In genomic region chr1:65417729-65418128, GRCh38 we compare ENCODE assay signal across 29 cellular contexts. TPM values are rescaled to one million over a fixed set of nuclear protein-coding genes. Genes with fewer than 3 reads are reported as not detected.
DNase-seq lines count a peak whose midpoint lies in the region; ATAC-seq, FAIRE-seq and TF ChIP-seq lines count a peak whose summit lies in the region.
"Had no signal": no experiment of that assay in that cellular context is flagged by ENCODE, and none has a peak within 500 bp of the region (broad histone marks: within the 10 kb centered on the region; RNA-seq: fewer than 3 reads in every experiment).

No MANE protein-coding gene starts in this region.

- no peaks in the 10 kb centered on the region for H3K27me3 ChIP-seq in bronchial epithelial cell (ENCODE audit: control insufficient read depth, insufficient read depth, low read length)
- H3K27me3 ChIP-seq: left lung, stomach, tibial nerve had no signal

- no peak overlapping the region for H3K27ac Mint-ChIP-seq in activated CD4-positive, alpha-beta T cell treated with anti-CD3 and anti-CD28 coated beads, Interleukin-2, amount 10 ng/mL, durations not matched to agents 7 days and 5 days
- H3K27ac Mint-ChIP-seq in CD14-positive monocyte: no peak overlapping the region
- H3K27ac Mint-ChIP-seq: B cell, naive B cell had no signal

- TF ChIP-seq RAD21 in A549 (conservative IDR thresholded peaks at IDR 0.05 in 1 of 2, IDR thresholded peaks at IDR 0.05 in 1 of 2): no peak

- no peak for FAIRE-seq in A549 (lab: Jason Lieb, UNC)
- no peak for FAIRE-seq in bronchial epithelial cell (lab: Jason Lieb, UNC)
- FAIRE-seq: A204.1, GM18507 had no signal

- H3K36me3 Mint-ChIP-seq in activated CD4-positive, alpha-beta T cell treated with anti-CD3 and anti-CD28 coated beads, Interleukin-2, amount 10 ng/mL, durations not matched to agents 7 days and 5 days (ENCODE audit: low read depth): no peaks in the 10 kb centered on the region
- no peaks in the 10 kb centered on the region for H3K36me3 Mint-ChIP-seq in CD14-positive monocyte
- H3K36me3 Mint-ChIP-seq: naive B cell had no signal

- H3K4me3 Mint-ChIP-seq in activated CD4-positive, alpha-beta T cell treated with anti-CD3 and anti-CD28 coated beads, Interleukin-2, amount 10 ng/mL, durations not matched to agents 7 days and 5 days: no peak overlapping the region
- H3K4me3 Mint-ChIP-seq in CD14-positive monocyte: no peak overlapping the region
- H3K4me3 Mint-ChIP-seq: B cell had no signal

- POLR2A ChIA-PET in A549 (lab: Yijun Ruan, JAX): no interaction called here
- POLR2A ChIA-PET in activated CD4-positive, alpha-beta T cell treated with anti-CD3 and anti-CD28 coated beads, Interleukin-2, amount 10 ng/mL, durations not matched to agents 7 days and 5 days (lab: Charles Lee): no interaction called here

- TF ChIP-seq CTCF in A549 (IDR thresholded peaks at IDR 0.05) (no peak), bronchial epithelial cell (IDR thresholded peaks at IDR 0.05; ENCODE audit: insufficient read depth, low read length, severe bottlenecking) (no peak), CD14-positive monocyte (IDR thresholded peaks at IDR 0.05) (no peak)

- no peak for ATAC-seq in A549
- no peak for ATAC-seq in GM18520 (IDR thresholded peaks at IDR 0.05; ENCODE audit: unreplicated experiment)
- no peak for ATAC-seq in GM18861 (IDR thresholded peaks at IDR 0.05; ENCODE audit: unreplicated experiment)
- ATAC-seq: esophagus mucosa, left lung had no signal

- 34% methylated on average over 2 of the region's 2 CpGs for WGBS in A549 (ENCODE audit: missing lambda C conversion rate)

- TF ChIP-seq POLR2A in A549 (IDR thresholded peaks at IDR 0.05; ENCODE audit: low read length): no peak

- TF ChIP-seq EP300 in A549 (IDR thresholded peaks at IDR 0.05): no peak

- intact Hi-C loops in CD14-positive monocyte (cut with micrococcal nuclease): no loop called here

- H3K4me1 Mint-ChIP-seq in activated CD4-positive, alpha-beta T cell treated with anti-CD3 and anti-CD28 coated beads, Interleukin-2, amount 10 ng/mL, durations not matched to agents 7 days and 5 days: peaks cover 17% of the 10 kb centered on the region
- peaks cover 10% of the 10 kb centered on the region for H3K4me1 Mint-ChIP-seq in CD14-positive monocyte

- H3K4me2 ChIP-seq in A549: peak overlapping the region; percentile 56
- H3K4me2 ChIP-seq: smooth muscle cell had no signal

- DNase-seq in A549 (ENCODE audit: low read depth in 1 of 2, low spot score in 1 of 2): no peak
- peak; percentile 60 for DNase-seq in M059J (ENCODE audit: low read depth)
- peak; percentile 66 for DNase-seq in bronchial epithelial cell (ENCODE audit: low read depth)
- DNase-seq in kidney tubule cell (ENCODE audit: low spot score): peak; percentile 75
- no peak for DNase-seq in activated CD4-positive, alpha-beta T cell treated with anti-CD3 and anti-CD28 coated beads, Interleukin-2, amount 10 ng/mL, durations not matched to agents 7 days and 5 days
- no peak for DNase-seq in CD14-positive monocyte (ENCODE audit: low spot score)
- DNase-seq: activated CD4-positive, alpha-beta T cell treated with anti-CD3 and anti-CD28 coated beads for 48 hours; activated T-cell treated with anti-CD3 and anti-CD28 coated beads, Interleukin-2, amount 50 U/mL, for 48 hours; DMS79; effector CD8-positive, alpha-beta T cell; foreskin melanocyte; GF-D8; left lung; naive B cell; NCI-H510A; occipital lobe; SHP77 treated with DMSO at 0.1 percent for 48 hours; stimulated activated CD4-positive, alpha-beta T cell treated with anti-CD3 and anti-CD28 coated beads, Interleukin-2, amount 100 ng/mL, for 24 hours; stomach had no signal

- no peak overlapping the region for H3K4me3 ChIP-seq in A549
- H3K4me3 ChIP-seq in bronchial epithelial cell (ENCODE audit: low read depth, low read length): no peak overlapping the region
- H3K4me3 ChIP-seq: left lung, smooth muscle cell, stomach, tibial nerve had no signal

- CTCF ChIA-PET in A549 (lab: Yijun Ruan, JAX): interaction anchor here (0.8 kb wide), 1 partner anchor 270 kb away, joined by 3 read pairs; no protein-coding TSS in a partner anchor
- CTCF ChIA-PET in activated CD4-positive, alpha-beta T cell treated with anti-CD3 and anti-CD28 coated beads, Interleukin-2, amount 10 ng/mL, durations not matched to agents 7 days and 5 days (lab: Charles Lee): interaction anchor here (0.6 to 2.2 kb wide), 4 partner anchors 14 to 1755 kb away, joined by 3 to 7 read pairs (median 5); no protein-coding TSS in a partner anchor

- peaks cover 36% of the 10 kb centered on the region for H3K4me1 ChIP-seq in A549

- no peaks in the 10 kb centered on the region for H3K9me3 ChIP-seq in A549
- H3K9me3 ChIP-seq: left lung, stomach, tibial nerve had no signal

- H3K27me3 Mint-ChIP-seq in activated CD4-positive, alpha-beta T cell treated with anti-CD3 and anti-CD28 coated beads, Interleukin-2, amount 10 ng/mL, durations not matched to agents 7 days and 5 days: peaks cover 2% of the 10 kb centered on the region
- H3K27me3 Mint-ChIP-seq in CD14-positive monocyte (ENCODE audit: low read depth in 3 of 3): peaks cover 0 to 2% (median 0%) of the 10 kb centered on the region in 3 donors

- no peaks in the 10 kb centered on the region for H3K9me3 Mint-ChIP-seq in activated CD4-positive, alpha-beta T cell treated with anti-CD3 and anti-CD28 coated beads, Interleukin-2, amount 10 ng/mL, durations not matched to agents 7 days and 5 days
- H3K9me3 Mint-ChIP-seq in CD14-positive monocyte: no peaks in the 10 kb centered on the region
- H3K9me3 Mint-ChIP-seq: brain, naive B cell had no signal

- no peaks in the 10 kb centered on the region for H3K36me3 ChIP-seq in bronchial epithelial cell (ENCODE audit: control insufficient read depth, insufficient read depth, low read length)
- H3K36me3 ChIP-seq: left lung, stomach had no signal

- H3K27ac ChIP-seq in A549: peak overlapping the region in 1 of 2 experiments; percentile 62; a peak in 3 of 6 replicates
- H3K27ac ChIP-seq: left lung, stomach, tibial nerve, VCaP had no signal

TF ChIP-seq in A549, 52 proteins besides CTCF, POLR2A, EP300 and RAD21:
- TF ChIP-seq HES2 (IDR thresholded peaks at IDR 0.05) (no peak), RARB (CRISPR knock-in tag; IDR thresholded peaks at IDR 0.05) (no peak), MAZ (IDR thresholded peaks at IDR 0.05; ENCODE audit: borderline replicate concordance, low read depth, low read length) (no peak), USF2 (IDR thresholded peaks at IDR 0.05) (no peak), CBX8 (IDR thresholded peaks at IDR 0.05) (no peak), RCOR1 (IDR thresholded peaks at IDR 0.05; ENCODE audit: low read depth, low read length) (no peak), GATA3 (IDR thresholded peaks at IDR 0.05; ENCODE audit: borderline replicate concordance) (no peak), RFX5 (IDR thresholded peaks at IDR 0.05) (no peak), PHF8 (IDR thresholded peaks at IDR 0.05; ENCODE audit: borderline replicate concordance, low read depth) (no peak), SMC3 (IDR thresholded peaks at IDR 0.05) (no peak)
- TF ChIP-seq, protein P1, sequence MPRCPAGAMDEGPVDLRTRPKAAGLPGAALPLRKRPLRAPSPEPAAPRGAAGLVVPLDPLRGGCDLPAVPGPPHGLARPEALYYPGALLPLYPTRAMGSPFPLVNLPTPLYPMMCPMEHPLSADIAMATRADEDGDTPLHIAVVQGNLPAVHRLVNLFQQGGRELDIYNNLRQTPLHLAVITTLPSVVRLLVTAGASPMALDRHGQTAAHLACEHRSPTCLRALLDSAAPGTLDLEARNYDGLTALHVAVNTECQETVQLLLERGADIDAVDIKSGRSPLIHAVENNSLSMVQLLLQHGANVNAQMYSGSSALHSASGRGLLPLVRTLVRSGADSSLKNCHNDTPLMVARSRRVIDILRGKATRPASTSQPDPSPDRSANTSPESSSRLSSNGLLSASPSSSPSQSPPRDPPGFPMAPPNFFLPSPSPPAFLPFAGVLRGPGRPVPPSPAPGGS (IDR thresholded peaks at IDR 0.05): no peak

RNA-seq across cellular contexts. Expression of gene LEPR, which starts 2.7 kb away (rescaled TPM):
- polyA plus RNA-seq in A549 (2011; rRNA removed) (6.5 and 6.7 TPM in 2 replicates), A549 (2017; fragmentation: RNase III; extraction: RNeasy Plus Mini Kit Qiagen cat#74134 plus additional on column Dnase treatment) (2.8 to 3.3 TPM (median 3.1 TPM) in 3 replicates), CD14-positive monocyte (1 to 10 TPM; 1.0 to 3.0 TPM)
- polyA plus RNA-seq in A549 (2012; cell fraction: cytosol; rRNA removed): 0.59 and 0.80 TPM in 2 replicates
- polyA plus RNA-seq in A549 (2012; cell fraction: nucleus; rRNA removed): 0.24 and 0.43 TPM in 2 replicates
- 3.4 and 3.9 TPM in 2 replicates for polyA minus RNA-seq in A549 (2011; rRNA and poly(A)+ RNA removed)
- 7.8 and 8.6 TPM in 2 replicates for total RNA-seq in M059J (2014; rRNA removed; shearing (Covaris generic))
- total RNA-seq in bronchial epithelial cell: 9.5 and 15.5 TPM in 2 replicates
- 1 to 10 TPM; 1.9 to 2.2 TPM for total RNA-seq in activated CD4-positive, alpha-beta T cell treated with anti-CD3 and anti-CD28 coated beads, Interleukin-2, amount 10 ng/mL, durations not matched to agents 7 days and 5 days

RNA-seq across cellular contexts. Expression of gene LEPROT, which starts 2.7 kb away (rescaled TPM):
- polyA plus RNA-seq in A549 (2011; rRNA removed) (48.4 and 62.9 TPM in 2 replicates), A549 (2017; fragmentation: RNase III; extraction: RNeasy Plus Mini Kit Qiagen cat#74134 plus additional on column Dnase treatment) (49.5 to 57.6 TPM (median 51.2 TPM) in 3 replicates), CD14-positive monocyte (10 to 100 TPM; 74.7 to 75.0 TPM)
- polyA plus RNA-seq in A549 (2012; cell fraction: cytosol; rRNA removed): 20.6 and 23.8 TPM in 2 replicates
- polyA plus RNA-seq in A549 (2012; cell fraction: nucleus; rRNA removed): 11.5 and 29.9 TPM in 2 replicates
- polyA minus RNA-seq in A549 (2011; rRNA and poly(A)+ RNA removed): 40.3 and 42.5 TPM in 2 replicates
- total RNA-seq in M059J (2014; rRNA removed; shearing (Covaris generic)): 31.2 and 44.7 TPM in 2 replicates
- 27.9 and 37.4 TPM in 2 replicates for total RNA-seq in bronchial epithelial cell
- total RNA-seq in activated CD4-positive, alpha-beta T cell treated with anti-CD3 and anti-CD28 coated beads, Interleukin-2, amount 10 ng/mL, durations not matched to agents 7 days and 5 days: 10 to 100 TPM; 19.6 to 23.3 TPM

Comparison
In these comparisons a context has a peak if more than half of its experiments do, and no peak if none do; other contexts are left out.
1. DNase-seq: peak in M059J (single experiment), bronchial epithelial cell (single experiment) and kidney tubule cell (single experiment); none in A549 (0 of 2), activated CD4-positive, alpha-beta T cell treated with anti-CD3 and anti-CD28 coated beads, Interleukin-2, amount 10 ng/mL, durations not matched to agents 7 days and 5 days (single experiment) and CD14-positive monocyte (single experiment).